In genomic region chr1:2784854-2785630, GRCh38 we compare ENCODE assay signal across 31 cellular contexts. TPM values are rescaled to one million over a fixed set of nuclear protein-coding genes. Genes with fewer than 3 reads are reported as not detected.
A peak's percentile ranks its signal among the peaks of the same experiment; 100 is the strongest.
DNase-seq lines count a peak whose midpoint lies in the region; ATAC-seq, FAIRE-seq and TF ChIP-seq lines count a peak whose summit lies in the region.
"Had no signal": no experiment of that assay in that cellular context is flagged by ENCODE, and none has a peak within 500 bp of the region (broad histone marks: within the 10 kb centered on the region; RNA-seq: fewer than 3 reads in every experiment).

No MANE protein-coding gene starts in this region.

- no peak overlapping the region for H3K27ac ChIP-seq in sigmoid colon
- H3K27ac ChIP-seq in vagina, result no peak overlapping the region
- H3K27ac ChIP-seq: brain microvascular endothelial cell, gastrocnemius medialis, pancreas, tibial nerve, VCaP had no signal

- WGBS in sigmoid colon, 2 donors, result 67 to 80% methylated on average over 19 of the region's 19 CpGs

- TF ChIP-seq CTCF in sigmoid colon (IDR thresholded peaks at IDR 0.05) (no peak), vagina (IDR thresholded peaks at IDR 0.05) (no peak)

- H3K4me3 ChIP-seq in sigmoid colon (no peak overlapping the region), vagina (no peak overlapping the region)
- H3K4me3 ChIP-seq: gastrocnemius medialis, pancreas, tibial nerve had no signal

- DNase-seq in activated CD8-positive, alpha-beta memory T cell treated with anti-CD3 and anti-CD28 coated beads for 24 hours, result peak; percentile 47
- DNase-seq in activated CD8-positive, alpha-beta memory T cell treated with anti-CD3 and anti-CD28 coated beads, Interleukin-2, amount 10 ng/mL, durations not matched to agents 7 days and 5 days, result no peak
- DNase-seq in GM12892 (ENCODE audit: insufficient read length) (peak; percentile 7), left lobe of liver (ENCODE audit: low spot score) (peak; percentile 34), sigmoid colon (peak; percentile 40), NCI-H146 (lab: John Stamatoyannopoulos, UW) (no peak), vagina (ENCODE audit: extremely low spot score in 2 of 2) (no peak), NCI-H524 (lab: John Stamatoyannopoulos, UW) (no peak)
- DNase-seq: activated CD4-positive, alpha-beta T cell treated with anti-CD3 and anti-CD28 coated beads for 4 hours; activated T-cell treated with anti-CD3 and anti-CD28 coated beads, Interleukin-2, amount 50 U/mL, for 48 hours; amygdala; brain microvascular endothelial cell; CD4-positive, CD25-positive, alpha-beta regulatory T cell; gastrocnemius medialis; GOT3; HFFc6; left cardiac atrium; mammary epithelial cell; NCI-H2107; NCI-H345; nephron progenitor cell; SIG-M5; stimulated activated CD4-positive, alpha-beta T cell treated with anti-CD3 and anti-CD28 coated beads, Interleukin-2, amount 100 ng/mL, for 48 hours; SW 1271; T-helper 9 cell had no signal

- no peaks in the 10 kb centered on the region for H3K4me1 ChIP-seq in sigmoid colon
- no peaks in the 10 kb centered on the region for H3K4me1 ChIP-seq in vagina
- H3K4me1 ChIP-seq: gastrocnemius medialis, pancreas had no signal

- no peak for FAIRE-seq in GM12892 (lab: Jason Lieb, UNC)
- FAIRE-seq: D721Med, pancreas had no signal

- peaks cover 6% of the 10 kb centered on the region for H3K4me1 Mint-ChIP-seq in activated CD8-positive, alpha-beta memory T cell treated with anti-CD3 and anti-CD28 coated beads, Interleukin-2, amount 10 ng/mL, durations not matched to agents 7 days and 5 days
- H3K4me1 Mint-ChIP-seq: activated naive CD4-positive, alpha-beta T cell treated with anti-CD3 and anti-CD28 coated beads, Interleukin-2, amount 50 U/mL, for 24 hours; nephron progenitor cell had no signal

- H3K36me3 Mint-ChIP-seq in activated CD8-positive, alpha-beta memory T cell treated with anti-CD3 and anti-CD28 coated beads, Interleukin-2, amount 10 ng/mL, durations not matched to agents 7 days and 5 days, result peaks cover 4% of the 10 kb centered on the region

- CTCF ChIA-PET in activated CD8-positive, alpha-beta memory T cell treated with anti-CD3 and anti-CD28 coated beads, Interleukin-2, amount 10 ng/mL, durations not matched to agents 7 days and 5 days (lab: Charles Lee), result interaction anchor here (0.9 to 1.4 kb wide), 3 partner anchors 198 to 369 kb away, joined by 3 to 6 read pairs (median 4); partner anchors contain the start of gene PRXL2B

- TF ChIP-seq POLR2A in GM12892 (IDR thresholded peaks at IDR 0.05; ENCODE audit: low read depth, low read length) (no peak), sigmoid colon (IDR thresholded peaks at IDR 0.05) (no peak), vagina (IDR thresholded peaks at IDR 0.05) (no peak)

- ATAC-seq in activated CD8-positive, alpha-beta memory T cell treated with anti-CD3 and anti-CD28 coated beads, Interleukin-2, amount 10 ng/mL, durations not matched to agents 7 days and 5 days, result no peak
- no peak for ATAC-seq in left lobe of liver
- ATAC-seq: gastrocnemius medialis, pancreas had no signal

- H3K9me3 ChIP-seq in sigmoid colon (peaks cover 0 to 8% (median 4%) of the 10 kb centered on the region in 4 donors), vagina (no peaks in the 10 kb centered on the region)

- H3K36me3 ChIP-seq in sigmoid colon, result no peaks in the 10 kb centered on the region
- H3K36me3 ChIP-seq in vagina, result no peaks in the 10 kb centered on the region
- H3K36me3 ChIP-seq: brain microvascular endothelial cell, gastrocnemius medialis, pancreas, tibial nerve had no signal

- peaks cover 11 to 60% (median 38%) of the 10 kb centered on the region in 3 donors for H3K27me3 ChIP-seq in sigmoid colon
- peaks cover 4% of the 10 kb centered on the region for H3K27me3 ChIP-seq in vagina
- H3K27me3 ChIP-seq: brain microvascular endothelial cell had no signal

- H3K27ac Mint-ChIP-seq in activated CD8-positive, alpha-beta memory T cell treated with anti-CD3 and anti-CD28 coated beads, Interleukin-2, amount 10 ng/mL, durations not matched to agents 7 days and 5 days, result no peak overlapping the region
- H3K27ac Mint-ChIP-seq: activated naive CD4-positive, alpha-beta T cell treated with anti-CD3 and anti-CD28 coated beads, Interleukin-2, amount 50 U/mL, for 24 hours; CD4-positive, CD25-positive, alpha-beta regulatory T cell; HFFc6; nephron progenitor cell had no signal

- H3K27me3 Mint-ChIP-seq in activated CD8-positive, alpha-beta memory T cell treated with anti-CD3 and anti-CD28 coated beads, Interleukin-2, amount 10 ng/mL, durations not matched to agents 7 days and 5 days, result peaks cover 33% of the 10 kb centered on the region

- peaks cover 9% of the 10 kb centered on the region for H3K9me3 Mint-ChIP-seq in activated CD8-positive, alpha-beta memory T cell treated with anti-CD3 and anti-CD28 coated beads, Interleukin-2, amount 10 ng/mL, durations not matched to agents 7 days and 5 days (ENCODE audit: low read depth)

- H3K4me3 Mint-ChIP-seq in activated CD8-positive, alpha-beta memory T cell treated with anti-CD3 and anti-CD28 coated beads, Interleukin-2, amount 10 ng/mL, durations not matched to agents 7 days and 5 days, result no peak overlapping the region
- H3K4me3 Mint-ChIP-seq: activated naive CD4-positive, alpha-beta T cell treated with anti-CD3 and anti-CD28 coated beads, Interleukin-2, amount 50 U/mL, for 24 hours; CD4-positive, CD25-positive, alpha-beta regulatory T cell; HFFc6; nephron progenitor cell had no signal

- intact Hi-C loops in sigmoid colon (cut with DNase I) (no loop called here), vagina (cut with DNase I) (loop anchor here (5.0 kb wide), 1 partner anchor 368 kb away; no protein-coding TSS in a partner anchor)

- TF ChIP-seq EP300 in sigmoid colon (IDR thresholded peaks at IDR 0.05), result no peak

RNA-seq across cellular contexts. Expression of gene TTC34, which starts 16.5 kb away (rescaled TPM):
- 1 to 10 TPM; 1.1 TPM for total RNA-seq in activated CD8-positive, alpha-beta memory T cell treated with anti-CD3 and anti-CD28 coated beads, Interleukin-2, amount 10 ng/mL, durations not matched to agents 7 days and 5 days
- polyA plus RNA-seq in GM12892 (2012; ENCODE audit: missing spikeins), result 0.28 TPM
- 0.20 TPM for total RNA-seq in left lobe of liver
- under 1 TPM; 0.16 to 0.83 (median 0.63) TPM for total RNA-seq in sigmoid colon
- under 1 TPM in 2 of 3 donors, not detected in 1; under 0.01 to 0.57 TPM for polyA plus RNA-seq in sigmoid colon
- total RNA-seq in vagina, result under 0.01 TPM
- total RNA-seq: A172, gastrocnemius medialis had no signal

Comparison
In these comparisons a context has a peak if more than half of its experiments do, and no peak if none do; other contexts are left out.
1. DNase-seq: peak in activated CD8-positive, alpha-beta memory T cell treated with anti-CD3 and anti-CD28 coated beads for 24 hours (single experiment), GM12892 (single experiment), left lobe of liver (single experiment) and sigmoid colon (single experiment); none in activated CD8-positive, alpha-beta memory T cell treated with anti-CD3 and anti-CD28 coated beads, Interleukin-2, amount 10 ng/mL, durations not matched to agents 7 days and 5 days (single experiment), NCI-H146 (single experiment), vagina (0 of 2) and NCI-H524 (0 of 2).